Comparison of ENCODE assay signal across 24 cellular contexts in genomic region chrX:134685662-134686061, GRCh38. TPM values are rescaled to one million over a fixed set of nuclear protein-coding genes. Genes with fewer than 3 reads are reported as not detected.
DNase-seq lines count a peak whose midpoint lies in the region; ATAC-seq and TF ChIP-seq lines count a peak whose summit lies in the region.
"Had no signal": no experiment of that assay in that cellular context is flagged by ENCODE, and none has a peak within 500 bp of the region (broad histone marks: within the 10 kb centered on the region; RNA-seq: fewer than 3 reads in every experiment).

No MANE protein-coding gene starts in this region.

- no peak overlapping the region for H3K56ac ChIP-seq in IMR-90 (ENCODE audit: extremely low read depth, insufficient read depth, low read length)

- H3K9ac ChIP-seq in IMR-90 (ENCODE audit: low read depth, low read length): no peak overlapping the region

- no peak overlapping the region for H2BK20ac ChIP-seq in IMR-90 (ENCODE audit: low read depth, low read length)

- no peak overlapping the region for H2AFZ ChIP-seq in IMR-90 (replicated peaks; ENCODE audit: low read length, poor library complexity)
- H2AFZ ChIP-seq: GM23338 had no signal

- no peaks in the 10 kb centered on the region for H3K9me1 ChIP-seq in IMR-90 (ENCODE audit: insufficient read depth, low read length)

- H2AK9ac ChIP-seq in IMR-90 (replicated peaks; ENCODE audit: low read depth, low read length, poor library complexity): no peak overlapping the region

- H2BK120ac ChIP-seq in IMR-90 (ENCODE audit: low read depth, low read length): no peak overlapping the region

- no peaks in the 10 kb centered on the region for H3K36me3 Mint-ChIP-seq in nephron (ENCODE audit: low read depth)
- H3K36me3 Mint-ChIP-seq: T-cell had no signal

- no peak overlapping the region for H3K23ac ChIP-seq in IMR-90 (ENCODE audit: low read depth, low read length)

- no peak overlapping the region for H3K14ac ChIP-seq in IMR-90 (replicated peaks; ENCODE audit: low read depth, low read length)

- CTCF ChIA-PET in IMR-90 (lab: Yijun Ruan, JAX): no interaction called here

- H3K27ac Mint-ChIP-seq in nephron: peak overlapping the region in 2 of 3 experiments; percentile 81 to 94
- H3K27ac Mint-ChIP-seq: GM23338, T-cell had no signal

- ATAC-seq in IMR-90 (ENCODE audit: low read depth) (no peak), GM19463 (IDR thresholded peaks at IDR 0.05; ENCODE audit: unreplicated experiment) (no peak)
- ATAC-seq: body of pancreas, GM23338, Right ventricle myocardium inferior, sciatic nerve, T-cell, upper lobe of right lung had no signal

- H3K36me3 ChIP-seq in IMR-90 (ENCODE audit: control insufficient read depth, insufficient read depth, low read length) (no peaks in the 10 kb centered on the region), brain microvascular endothelial cell (replicated peaks) (no peaks in the 10 kb centered on the region)
- H3K36me3 ChIP-seq: left ventricle myocardium inferior, upper lobe of right lung had no signal

- no peaks in the 10 kb centered on the region for H4K20me1 ChIP-seq in IMR-90 (ENCODE audit: insufficient read depth, low read length)

- no peak overlapping the region for H2AK5ac ChIP-seq in IMR-90 (ENCODE audit: low read depth, low read length)

- no peaks in the 10 kb centered on the region for H3K9me3 ChIP-seq in IMR-90 (ENCODE audit: control insufficient read depth, insufficient read depth, low read length)
- H3K9me3 ChIP-seq: body of pancreas, left ventricle myocardium inferior, upper lobe of right lung had no signal

- no CpG with 5 or more reads among the region's 5 CpGs for WGBS in IMR-90 (ENCODE audit: extremely low coverage in 2 of 2, insufficient read length in 1 of 2), 2 experiments

- no peak overlapping the region for H3K18ac ChIP-seq in IMR-90 (ENCODE audit: low read depth, low read length)

- TF ChIP-seq RAD21 in IMR-90 (IDR thresholded peaks at IDR 0.05; ENCODE audit: low read length): no peak

- no peak overlapping the region for H4K8ac ChIP-seq in IMR-90 (ENCODE audit: low read depth in 2 of 2, low read length in 2 of 2)

- H3K27me3 Mint-ChIP-seq in nephron (ENCODE audit: low read depth): no peaks in the 10 kb centered on the region

- TF ChIP-seq CTCF in IMR-90 (conservative IDR thresholded peaks at IDR 0.05; ENCODE audit: low read depth, low read length) (no peak), brain microvascular endothelial cell (IDR thresholded peaks at IDR 0.05; ENCODE audit: low read depth, low read length, missing control alignments) (no peak), nephron (IDR thresholded peaks at IDR 0.05; ENCODE audit: unreplicated experiment in 3 of 3) (no peak)

- H3K4me3 Mint-ChIP-seq in nephron: peak overlapping the region in 1 of 3 experiments; percentile 37
- H3K4me3 Mint-ChIP-seq: GM23338, T-cell had no signal

- BruUV-seq in IMR-90 (replicated peaks; lab: Mats Ljungman, UMichigan): no TSS peak

- peak; percentile 59 for DNase-seq in EL
- peak; percentile 55 for DNase-seq in IMR-90
- DNase-seq in brain microvascular endothelial cell: peak; percentile 51
- DNase-seq in NCI-H2227 (lab: John Stamatoyannopoulos, UW; ENCODE audit: unreplicated experiment): no peak
- DNase-seq in NCI-H1436 treated with DMSO at 0.1 percent for 48 hours (lab: John Stamatoyannopoulos, UW): no peak
- no peak for DNase-seq in NCI-H526 treated with DMSO at 0.1 percent for 48 hours (lab: John Stamatoyannopoulos, UW)
- DNase-seq: activated CD4-positive, alpha-beta T cell treated with anti-CD3 and anti-CD28 coated beads, Interleukin-2, amount 50 U/mL, for 48 hours; activated naive CD4-positive, alpha-beta T cell treated with anti-CD3 and anti-CD28 coated beads, Interleukin-2, amount 50 U/mL, for 16 hours; body of pancreas; Calu3; GF-D8; left ventricle myocardium inferior; NCI-H187 treated with DMSO at 0.1 percent for 48 hours; stimulated activated CD4-positive, alpha-beta T cell treated with anti-CD3 and anti-CD28 coated beads, Interleukin-1b, Interleukin-23, amount 100 ng/mL, for 48 hours; T-cell; upper lobe of right lung had no signal

- POLR2A ChIA-PET in IMR-90 (lab: Charles Lee; ENCODE audit: unreplicated experiment): no interaction called here

- H3K4me3 ChIP-seq in IMR-90 (ENCODE audit: insufficient read depth, low read depth, low read length): no peak overlapping the region
- no peak overlapping the region for H3K4me3 ChIP-seq in brain microvascular endothelial cell (ENCODE audit: low read depth, low read length)
- H3K4me3 ChIP-seq: body of pancreas, coronary artery, GM23338, left ventricle myocardium inferior, upper lobe of right lung had no signal

- dilution Hi-C loops in IMR-90 (cut with HindIII; ENCODE audit: low sequenced_read_pairs, unreplicated experiment): no loop called here

- in situ Hi-C loops in IMR-90 (cut with MboI; ENCODE audit: low sequenced_read_pairs) (no loop called here), brain microvascular endothelial cell (cut with HindIII; ENCODE audit: low pct_ligation_motif_present, low sequenced_read_pairs) (no loop called here)

- no peak overlapping the region for H4K5ac ChIP-seq in IMR-90 (ENCODE audit: low read depth, low read length)

- no peak overlapping the region for H4K91ac ChIP-seq in IMR-90 (ENCODE audit: insufficient read depth, low read depth, low read length)

- peaks cover 64% of the 10 kb centered on the region for H3K4me1 Mint-ChIP-seq in nephron
- H3K4me1 Mint-ChIP-seq: T-cell had no signal

- no peaks in the 10 kb centered on the region for H3K79me1 ChIP-seq in IMR-90 (ENCODE audit: low read depth in 1 of 2, low read length in 2 of 2)

- no peaks in the 10 kb centered on the region; the same call in 1 of the 2 replicates for H3K4me1 ChIP-seq in IMR-90 (ENCODE audit: control insufficient read depth, insufficient read depth, low read length)
- H3K4me1 ChIP-seq: body of pancreas, left ventricle myocardium inferior, upper lobe of right lung had no signal

- no peak overlapping the region for H2BK15ac ChIP-seq in IMR-90 (ENCODE audit: low read depth, low read length)

- no peak for TF ChIP-seq POLR2A in IMR-90 (IDR thresholded peaks at IDR 0.05; ENCODE audit: low read depth, low read length)

- H2BK5ac ChIP-seq in IMR-90 (ENCODE audit: low read depth, low read length, poor library complexity, severe bottlenecking): no peak overlapping the region

- H3K27me3 ChIP-seq in IMR-90 (ENCODE audit: control insufficient read depth, insufficient read depth, low read length) (no peaks in the 10 kb centered on the region), brain microvascular endothelial cell (replicated peaks) (no peaks in the 10 kb centered on the region)
- H3K27me3 ChIP-seq: body of pancreas, upper lobe of right lung had no signal

- no peak overlapping the region for H3K27ac ChIP-seq in IMR-90 (ENCODE audit: insufficient read depth, low read length)
- no peak overlapping the region for H3K27ac ChIP-seq in brain microvascular endothelial cell
- H3K27ac ChIP-seq: body of pancreas, coronary artery, left ventricle myocardium inferior, upper lobe of right lung, VCaP had no signal

- H3K4me2 ChIP-seq in IMR-90 (ENCODE audit: low read depth, low read length): no peak overlapping the region
- H3K4me2 ChIP-seq: GM23338 had no signal

- peaks cover 2% of the 10 kb centered on the region for H3K9me3 Mint-ChIP-seq in nephron
- H3K9me3 Mint-ChIP-seq: GM23338, T-cell had no signal

- intact Hi-C loops in IMR-90 (cut with micrococcal nuclease): no loop called here

- H3K4ac ChIP-seq in IMR-90 (ENCODE audit: low read depth, low read length): no peak overlapping the region

TF ChIP-seq in IMR-90, 13 proteins besides CTCF, POLR2A, EP300 and RAD21:
- TF ChIP-seq MXI1 (IDR thresholded peaks at IDR 0.05; ENCODE audit: borderline replicate concordance, low read depth, low read length): no peak
- TF ChIP-seq CEBPB (IDR thresholded peaks at IDR 0.05; ENCODE audit: low read depth, low read length): no peak
- TF ChIP-seq USF2 (IDR thresholded peaks at IDR 0.05; ENCODE audit: low read depth, low read length): no peak
- TF ChIP-seq RFX5 (IDR thresholded peaks at IDR 0.05; ENCODE audit: low read depth, low read length): no peak
- TF ChIP-seq SMC3 (IDR thresholded peaks at IDR 0.05; ENCODE audit: low read depth, low read length): no peak
- no peak for TF ChIP-seq ELK1 (IDR thresholded peaks at IDR 0.05; ENCODE audit: borderline replicate concordance, low read depth, low read length)
- TF ChIP-seq NFE2L2 (IDR thresholded peaks at IDR 0.05; ENCODE audit: low read depth, low read length): no peak
- no peak for TF ChIP-seq FOS (IDR thresholded peaks at IDR 0.05; ENCODE audit: low read depth, low read length)
- no peak for TF ChIP-seq BHLHE40 (IDR thresholded peaks at IDR 0.05; ENCODE audit: low read depth, low read length)
- TF ChIP-seq MAFK (IDR thresholded peaks at IDR 0.05; ENCODE audit: low read depth, low read length): no peak
- TF ChIP-seq MAZ (IDR thresholded peaks at IDR 0.05; ENCODE audit: borderline replicate concordance, low read depth, low read length): no peak
- no peak for TF ChIP-seq CHD1 (IDR thresholded peaks at IDR 0.05; ENCODE audit: low read depth, low read length)
- TF ChIP-seq RCOR1 (IDR thresholded peaks at IDR 0.05; ENCODE audit: insufficient replicate concordance, low read length): no peak

RNA-seq across cellular contexts. Expression of gene PLAC1, which starts 27.4 kb away (rescaled TPM):
- 0.28 and 0.36 TPM in 2 replicates for total RNA-seq in IMR-90 (2012; rRNA removed)
- 0.65 and 0.74 TPM in 2 replicates for polyA plus RNA-seq in IMR-90 (2012; rRNA removed)
- 0.15 and 0.66 TPM in 2 replicates for polyA plus RNA-seq in IMR-90 (2012; cell fraction: cytosol; rRNA removed)
- polyA plus RNA-seq in IMR-90 (2012; cell fraction: nucleus; rRNA removed; ENCODE audit: low replicate concordance): 0.16 and 0.36 TPM in 2 replicates
- total RNA-seq: body of pancreas, Calu3, left ventricle myocardium inferior, mucosa of gallbladder, Right ventricle myocardium inferior, sciatic nerve, T-cell, upper lobe of right lung had no signal

Comparison
In these comparisons a context has a peak if more than half of its experiments do, and no peak if none do; other contexts are left out.
1. DNase-seq: peak in EL (single experiment), IMR-90 (single experiment) and brain microvascular endothelial cell (single experiment); none in NCI-H2227 (single experiment), NCI-H1436 treated with DMSO at 0.1 percent for 48 hours (single experiment) and NCI-H526 treated with DMSO at 0.1 percent for 48 hours (single experiment).